In the genomic region with DNA sequence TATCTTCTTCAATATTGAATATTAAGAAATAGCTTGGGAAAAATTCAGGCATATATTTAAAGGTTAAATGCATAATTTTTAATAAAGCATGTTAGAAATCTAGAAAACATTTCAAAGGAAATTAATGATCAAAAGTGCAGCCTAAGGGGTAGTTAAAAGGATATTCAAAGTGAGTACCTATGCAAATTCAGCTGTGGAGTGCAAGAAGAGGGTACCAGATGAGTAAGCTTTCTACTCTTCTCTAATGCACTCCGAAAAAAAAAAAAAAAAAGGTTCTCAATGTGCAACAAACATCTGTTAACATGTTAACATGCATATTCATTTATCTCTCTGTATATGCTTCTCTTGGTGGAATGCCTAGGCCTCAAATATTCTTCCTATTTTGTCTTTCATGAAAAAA, we compare ENCODE assay signal across 27 cellular contexts. TPM values are rescaled to one million over a fixed set of nuclear protein-coding genes. Genes with fewer than 3 reads are reported as not detected.
A peak's percentile ranks its signal among the peaks of the same experiment; 100 is the strongest.
DNase-seq lines count a peak whose midpoint lies in the region; ATAC-seq and TF ChIP-seq lines count a peak whose summit lies in the region.
"Had no signal": no experiment of that assay in that cellular context is flagged by ENCODE, and none has a peak within 500 bp of the region (broad histone marks: within the 10 kb centered on the region; RNA-seq: fewer than 3 reads in every experiment).

No MANE protein-coding gene starts in this region.

- peak overlapping the region; percentile 90 for H3K27ac ChIP-seq in psoas muscle
- H3K27ac ChIP-seq: 22Rv1, epithelial cell of prostate, stomach, tibial nerve had no signal

- no peaks in the 10 kb centered on the region for H3K27me3 Mint-ChIP-seq in activated CD4-positive, alpha-beta T cell treated with anti-CD3 and anti-CD28 coated beads for 36 hours
- H3K27me3 Mint-ChIP-seq: activated B cell treated with CpG ODN at 0.5 μM for 24 hours; activated CD4-positive, alpha-beta memory T cell treated with anti-CD3 and anti-CD28 coated beads for 36 hours; CD4-positive, alpha-beta memory T cell; progenitor cell of endocrine pancreas had no signal

- H3K4me3 Mint-ChIP-seq in activated CD4-positive, alpha-beta T cell treated with anti-CD3 and anti-CD28 coated beads for 36 hours, result no peak overlapping the region
- H3K4me3 Mint-ChIP-seq: activated B cell treated with CpG ODN at 0.5 μM for 24 hours; activated CD4-positive, alpha-beta memory T cell treated with anti-CD3 and anti-CD28 coated beads for 36 hours; CD4-positive, alpha-beta memory T cell had no signal

- H3K9me3 ChIP-seq in psoas muscle, result no peaks in the 10 kb centered on the region
- H3K9me3 ChIP-seq: stomach, tibial nerve had no signal

- ATAC-seq in activated CD4-positive, alpha-beta T cell treated with anti-CD3 and anti-CD28 coated beads for 36 hours, result peak; percentile 39
- ATAC-seq in GM19468 (IDR thresholded peaks at IDR 0.05; ENCODE audit: extremely low read depth, unreplicated experiment) (peak; percentile 39), HG03354 (IDR thresholded peaks at IDR 0.05; ENCODE audit: poor library complexity, severe bottlenecking, unreplicated experiment) (peak; percentile 57), psoas muscle (no peak), GM21390 (IDR thresholded peaks at IDR 0.05; ENCODE audit: unreplicated experiment) (no peak)
- ATAC-seq: K562 had no signal

- peaks cover 31% of the 10 kb centered on the region for H3K36me3 Mint-ChIP-seq in activated CD4-positive, alpha-beta T cell treated with anti-CD3 and anti-CD28 coated beads for 36 hours (ENCODE audit: low read depth)

- H3K9me3 Mint-ChIP-seq in activated CD4-positive, alpha-beta T cell treated with anti-CD3 and anti-CD28 coated beads for 36 hours (ENCODE audit: low read depth), result no peaks in the 10 kb centered on the region
- H3K9me3 Mint-ChIP-seq: activated B cell treated with CpG ODN at 0.5 μM for 24 hours; activated CD4-positive, alpha-beta memory T cell treated with anti-CD3 and anti-CD28 coated beads for 36 hours; CD4-positive, alpha-beta memory T cell had no signal

- H3K4me1 Mint-ChIP-seq in activated CD4-positive, alpha-beta T cell treated with anti-CD3 and anti-CD28 coated beads for 36 hours, result peaks cover 6% of the 10 kb centered on the region

- POLR2A ChIA-PET in activated CD4-positive, alpha-beta T cell treated with anti-CD3 and anti-CD28 coated beads for 36 hours (lab: Charles Lee), result no interaction called here

- DNase-seq in activated CD4-positive, alpha-beta T cell treated with anti-CD3 and anti-CD28 coated beads for 36 hours, result no peak
- no peak for DNase-seq in activated CD4-positive, alpha-beta T cell treated with anti-CD3 and anti-CD28 coated beads for 4 hours
- no peak for DNase-seq in psoas muscle
- no peak for DNase-seq in NCI-H2081 treated with DMSO at 0.1 percent for 48 hours (lab: John Stamatoyannopoulos, UW)
- DNase-seq in activated CD4-positive, CD25-positive, alpha-beta regulatory T cell (lab: John Stamatoyannopoulos, UW), result no peak
- DNase-seq: activated B cell treated with CpG ODN at 0.5 μM for 24 hours; activated CD4-positive, alpha-beta memory T cell treated with anti-CD3 and anti-CD28 coated beads for 36 hours; activated CD8-positive, alpha-beta memory T cell treated with anti-CD3 and anti-CD28 coated beads, Interleukin-2, amount 50 U/mL, for 48 hours; activated gamma-delta T cell; CD4-positive, alpha-beta memory T cell; DMS79; GOT3; mesendoderm; MM.1S; NCI-H1417; NCI-H2107; NCI-H510A treated with DMSO at 0.1 percent for 48 hours; SHP77 treated with DMSO at 0.1 percent for 48 hours; stomach had no signal

- no peaks in the 10 kb centered on the region for H3K27me3 ChIP-seq in psoas muscle (ENCODE audit: insufficient read depth in 3 of 3, low read length in 2 of 3)
- H3K27me3 ChIP-seq: stomach, tibial nerve had no signal

- no peak overlapping the region for H3K4me3 ChIP-seq in psoas muscle
- H3K4me3 ChIP-seq: K562, stomach, tibial nerve had no signal

- intact Hi-C loops in activated CD4-positive, alpha-beta T cell treated with anti-CD3 and anti-CD28 coated beads for 36 hours (cut with DNase I, micrococcal nuclease), result no loop called here
- intact Hi-C loops in psoas muscle (cut with DNase I), result loop anchor here in 1 of 2 donors (5.0 kb wide), 1 partner anchor 33 kb away; the partner anchor contains the start of gene KATNA1

- peaks cover 0 to 45% of the 10 kb centered on the region in 2 donors for H3K36me3 ChIP-seq in psoas muscle (ENCODE audit: insufficient read depth in 1 of 2, low read depth in 1 of 2)

- no peak for TF ChIP-seq CTCF in psoas muscle (IDR thresholded peaks at IDR 0.05)

- peaks cover 33% of the 10 kb centered on the region for H3K4me1 ChIP-seq in psoas muscle
- H3K4me1 ChIP-seq: tibial nerve had no signal

- CTCF ChIA-PET in activated CD4-positive, alpha-beta T cell treated with anti-CD3 and anti-CD28 coated beads for 36 hours (lab: Charles Lee), result interaction anchor here (1.3 kb wide), 1 partner anchor 12 kb away, joined by 3 read pairs; no protein-coding TSS in a partner anchor

- 56 to 88% (median 82%) methylated on average over 1 of the region's 1 CpG for WGBS in psoas muscle, 3 donors

- no peak overlapping the region for H3K27ac Mint-ChIP-seq in activated CD4-positive, alpha-beta T cell treated with anti-CD3 and anti-CD28 coated beads for 36 hours
- H3K27ac Mint-ChIP-seq: activated B cell treated with CpG ODN at 0.5 μM for 24 hours; activated CD4-positive, alpha-beta memory T cell treated with anti-CD3 and anti-CD28 coated beads for 36 hours; progenitor cell of endocrine pancreas had no signal

RNA-seq across cellular contexts. Expression of gene KATNA1, which starts 32.0 kb away (rescaled TPM):
- 10 to 100 TPM; 18.1 to 21.6 TPM for total RNA-seq in activated CD4-positive, alpha-beta T cell treated with anti-CD3 and anti-CD28 coated beads for 36 hours
- total RNA-seq in psoas muscle, result 10 to 100 TPM; 10.7 to 24.5 (median 16.4) TPM
- polyA plus RNA-seq in psoas muscle, result 10 to 100 TPM; 19.2 to 30.1 (median 29.1) TPM

RNA-seq across cellular contexts. Expression of gene LATS1, which starts 37.4 kb away (rescaled TPM):
- 10 to 100 TPM; 21.2 to 23.5 TPM for total RNA-seq in activated CD4-positive, alpha-beta T cell treated with anti-CD3 and anti-CD28 coated beads for 36 hours
- 10 to 100 TPM; 11.0 to 15.5 (median 13.9) TPM for total RNA-seq in psoas muscle
- polyA plus RNA-seq in psoas muscle, result 1 to 10 TPM; 3.4 to 8.3 (median 3.7) TPM

Comparison
In these comparisons a context has a peak if more than half of its experiments do, and no peak if none do; other contexts are left out.
1. ATAC-seq: peak in activated CD4-positive, alpha-beta T cell treated with anti-CD3 and anti-CD28 coated beads for 36 hours (single experiment), GM19468 (single experiment) and HG03354 (single experiment); none in psoas muscle (0 of 4) and GM21390 (single experiment).